In genomic region chr9:37209431-37210386, GRCh38 we compare ENCODE assay signal across 10 cellular contexts.
DNase-seq lines count a peak whose midpoint lies in the region; FAIRE-seq and TF ChIP-seq lines count a peak whose summit lies in the region.
"Had no signal": no experiment of that assay in that cellular context is flagged by ENCODE, and none has a peak within 500 bp of the region (broad histone marks: within the 10 kb centered on the region; RNA-seq: fewer than 3 reads in every experiment).

No MANE protein-coding gene starts in this region.

- in situ Hi-C loops in SK-MEL-5 (cut with HindIII; ENCODE audit: low pct_unique_long_range_greater_than_20kb, low sequenced_read_pairs), result no loop called here

- FAIRE-seq in GM18507 (lab: Jason Lieb, UNC), result peak; percentile 67
- no peak for FAIRE-seq in H54 (lab: Jason Lieb, UNC)

- H3K4me3 ChIP-seq in AG10803 (ENCODE audit: low read length), result no peak overlapping the region
- H3K4me3 ChIP-seq in tibial artery, result no peak overlapping the region
- H3K4me3 ChIP-seq: smooth muscle cell had no signal

- peak; percentile 8; the same call in 1 of the 2 replicates for TF ChIP-seq CTCF in AG10803 (conservative IDR thresholded peaks at IDR 0.05; ENCODE audit: low read length)
- TF ChIP-seq CTCF in tibial artery (IDR thresholded peaks at IDR 0.05), result no peak

- no peak for TF ChIP-seq POLR2A in H54 (IDR thresholded peaks at IDR 0.05; ENCODE audit: low read depth, low read length)

- no peak overlapping the region for H3K27ac ChIP-seq in tibial artery
- H3K27ac ChIP-seq: HL-60 had no signal

- no peak for DNase-seq in AG10803 (ENCODE audit: low read depth)
- DNase-seq in GM18507 (ENCODE audit: extremely low spot score, insufficient read length, low read depth), result no peak
- peak; percentile 47 for DNase-seq in SK-MEL-5 (ENCODE audit: low read depth, low spot score)
- peak; percentile 13 for DNase-seq in globus pallidus (ENCODE audit: low spot score)
- DNase-seq in H54 (ENCODE audit: insufficient read length, low spot score), result no peak
- DNase-seq in NCI-H2081 (lab: John Stamatoyannopoulos, UW), result no peak
- DNase-seq in anterior cingulate cortex (lab: John Stamatoyannopoulos, UW), result no peak
- no peak for DNase-seq in tibial artery

- no peaks in the 10 kb centered on the region for H3K9me3 ChIP-seq in tibial artery

- intact Hi-C loops in tibial artery (cut with DNase I; ENCODE audit: low total_unique reads), result no loop called here

- no peaks in the 10 kb centered on the region for H3K4me1 ChIP-seq in tibial artery

- peaks cover 0 to 12% (median 8%) of the 10 kb centered on the region in 3 donors for H3K36me3 ChIP-seq in tibial artery

- no peaks in the 10 kb centered on the region for H3K27me3 ChIP-seq in tibial artery

Comparison
In these comparisons a context has a peak if more than half of its experiments do, and no peak if none do; other contexts are left out.
1. DNase-seq: peak in SK-MEL-5 (single experiment) and globus pallidus (single experiment); none in AG10803 (single experiment), GM18507 (single experiment), H54 (single experiment), NCI-H2081 (0 of 2), anterior cingulate cortex (0 of 58) and tibial artery (0 of 2).